ENCODE assay signal across 22 cellular contexts in the genomic region with DNA sequence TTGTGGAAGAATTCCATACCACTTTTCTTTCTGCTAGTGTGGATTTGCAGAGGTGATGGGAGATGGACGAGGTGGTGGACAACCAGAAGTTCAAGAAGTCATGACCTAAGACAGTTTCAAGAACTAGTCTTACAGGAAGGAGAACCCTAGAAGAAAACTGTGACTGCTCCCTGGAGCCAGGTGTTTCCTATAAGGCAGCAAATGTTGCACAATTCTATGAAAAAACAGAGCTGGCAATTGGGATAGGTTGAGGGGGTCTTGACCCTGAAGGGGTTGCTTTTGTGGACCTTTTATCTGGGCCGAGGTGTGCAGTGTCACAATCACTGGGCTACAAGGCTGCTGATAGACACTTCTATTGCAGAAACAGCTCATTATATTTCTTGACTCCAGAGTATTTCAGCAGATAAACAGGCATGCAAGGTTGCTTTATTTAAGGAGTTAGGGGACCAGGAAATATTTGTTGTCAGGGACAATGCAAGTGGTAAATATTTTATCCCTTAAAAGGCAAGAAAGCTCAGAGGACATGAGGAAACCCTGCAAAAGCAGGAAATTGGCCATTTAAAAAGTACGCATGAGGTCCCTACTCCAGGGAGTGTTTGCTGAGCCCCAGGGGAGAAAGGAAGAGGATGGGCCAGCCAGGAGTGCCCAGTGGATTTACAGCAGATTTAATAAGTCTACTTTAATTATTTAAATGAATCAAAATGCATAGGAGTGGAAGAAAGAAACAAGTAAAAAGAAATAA. TPM values are rescaled to one million over a fixed set of nuclear protein-coding genes. Genes with fewer than 3 reads are reported as not detected.
DNase-seq lines count a peak whose midpoint lies in the region; ATAC-seq and TF ChIP-seq lines count a peak whose summit lies in the region.
"Had no signal": no experiment of that assay in that cellular context is flagged by ENCODE, and none has a peak within 500 bp of the region (broad histone marks: within the 10 kb centered on the region; RNA-seq: fewer than 3 reads in every experiment).

No MANE protein-coding gene starts in this region.

- H3K27me3 ChIP-seq in left ventricle myocardium inferior (ENCODE audit: low read depth) = no peaks in the 10 kb centered on the region
- no peaks in the 10 kb centered on the region for H3K27me3 ChIP-seq in right atrium auricular region
- H3K27me3 ChIP-seq in layer of hippocampus (ENCODE audit: control insufficient read depth, insufficient read depth, low read length) = no peaks in the 10 kb centered on the region
- H3K27me3 ChIP-seq in osteoblast (ENCODE audit: insufficient read depth, low read length) = peaks cover 26% of the 10 kb centered on the region
- H3K27me3 ChIP-seq: BE2C, heart left ventricle, transverse colon had no signal

- H3K4me1 ChIP-seq in left ventricle myocardium inferior (peaks cover 41% of the 10 kb centered on the region), right atrium auricular region (peaks cover 0 to 22% of the 10 kb centered on the region in 2 donors), osteoblast (ENCODE audit: insufficient read depth, low read length) (no peaks in the 10 kb centered on the region)
- H3K4me1 ChIP-seq: BE2C had no signal

- H2AFZ ChIP-seq in osteoblast (ENCODE audit: low read length) = no peak overlapping the region

- H3K36me3 ChIP-seq in left ventricle myocardium inferior (no peaks in the 10 kb centered on the region), right atrium auricular region (peaks cover 8% of the 10 kb centered on the region), osteoblast (ENCODE audit: insufficient read depth, low read length) (no peaks in the 10 kb centered on the region)
- H3K36me3 ChIP-seq: BE2C, transverse colon had no signal

- DNase-seq in left ventricle myocardium inferior = no peak
- DNase-seq in right atrium auricular region (ENCODE audit: low spot score) = no peak
- no peak for DNase-seq in activated B cell treated with CpG ODN at 0.5 μM for 24 hours
- DNase-seq in left lobe of liver (ENCODE audit: low spot score) = no peak
- no peak for DNase-seq in osteoblast (ENCODE audit: insufficient read length, low spot score, missing footprints)
- DNase-seq in stimulated activated CD4-positive, alpha-beta T cell treated with anti-CD3 and anti-CD28 coated beads, Interleukin-15, amount 100 ng/mL, for 24 hours = no peak
- DNase-seq: activated CD4-positive, alpha-beta T cell treated with anti-CD3 and anti-CD28 coated beads for 36 hours; activated naive CD4-positive, alpha-beta T cell treated with Interleukin-2 at 50 U/mL for 16 hours; activated T-cell treated with anti-CD3 and anti-CD28 coated beads, Interleukin-2, amount 50 U/mL, for 48 hours; BE2C; dermis blood vessel endothelial cell; heart left ventricle; immature natural killer cell; NCI-H510A; Right ventricle myocardium superior; stimulated activated CD4-positive, alpha-beta T cell treated with anti-CD3 and anti-CD28 coated beads, Interleukin-4, amount 100 ng/mL, for 24 hours; stimulated activated naive CD8-positive, alpha-beta T cell treated with anti-CD3 and anti-CD28 coated beads, Interleukin-15, Interleukin-2, amounts not matched to agents 100 U/mL and 50 U/mL, for 24 hours; SW 1271; transverse colon had no signal

- no peak overlapping the region for H3K4me3 ChIP-seq in left ventricle myocardium inferior
- no peak overlapping the region for H3K4me3 ChIP-seq in right atrium auricular region
- no peak overlapping the region for H3K4me3 ChIP-seq in osteoblast (ENCODE audit: insufficient read depth, low read length)
- H3K4me3 ChIP-seq: heart left ventricle, transverse colon had no signal

- H3K9me3 Mint-ChIP-seq in activated B cell treated with CpG ODN at 0.5 μM for 24 hours = no peaks in the 10 kb centered on the region
- H3K9me3 Mint-ChIP-seq: immature natural killer cell had no signal

- H3K27ac ChIP-seq in left ventricle myocardium inferior (replicated peaks) (peak overlapping the region; percentile 2), right atrium auricular region (no peak overlapping the region), layer of hippocampus (ENCODE audit: low read depth, low read length) (peak overlapping the region; percentile 56), osteoblast (ENCODE audit: low read depth, low read length) (no peak overlapping the region)
- H3K27ac ChIP-seq: heart left ventricle, HL-60, transverse colon had no signal

- CTCF ChIA-PET in activated B cell treated with CpG ODN at 0.5 μM for 24 hours (lab: Charles Lee) = interaction anchor here (2.0 kb wide), 1 partner anchor 14 kb away, joined by 5 read pairs; no protein-coding TSS in a partner anchor

- peaks cover 61% of the 10 kb centered on the region for H3K4me1 Mint-ChIP-seq in activated B cell treated with CpG ODN at 0.5 μM for 24 hours
- H3K4me1 Mint-ChIP-seq: activated CD4-positive, alpha-beta T cell treated with anti-CD3 and anti-CD28 coated beads for 36 hours; immature natural killer cell had no signal

- ATAC-seq in activated B cell treated with CpG ODN at 0.5 μM for 24 hours (ENCODE audit: low read depth) (no peak), left lobe of liver (no peak), HG03439 (IDR thresholded peaks at IDR 0.05; ENCODE audit: unreplicated experiment) (no peak)
- ATAC-seq: activated CD4-positive, alpha-beta T cell treated with anti-CD3 and anti-CD28 coated beads for 36 hours; stimulated activated naive CD8-positive, alpha-beta T cell treated with anti-CD3 and anti-CD28 coated beads, Interleukin-15, Interleukin-2, amounts not matched to agents 100 U/mL and 50 U/mL, for 24 hours had no signal

- TF ChIP-seq CTCF in left ventricle myocardium inferior (IDR thresholded peaks at IDR 0.05; ENCODE audit: borderline replicate concordance) (no peak), right atrium auricular region (IDR thresholded peaks at IDR 0.05) (no peak), activated B cell treated with CpG ODN at 0.5 μM for 24 hours (IDR thresholded peaks at IDR 0.05) (no peak), osteoblast (IDR thresholded peaks at IDR 0.05; ENCODE audit: extremely low read depth, low read depth, low read length) (no peak)

- H3K4me3 Mint-ChIP-seq in activated B cell treated with CpG ODN at 0.5 μM for 24 hours = peak overlapping the region; percentile 30
- H3K4me3 Mint-ChIP-seq: activated CD4-positive, alpha-beta T cell treated with anti-CD3 and anti-CD28 coated beads for 36 hours; immature natural killer cell had no signal

- no peaks in the 10 kb centered on the region for H3K79me2 ChIP-seq in osteoblast (ENCODE audit: insufficient read depth, low read length)

- H3K36me3 Mint-ChIP-seq in activated B cell treated with CpG ODN at 0.5 μM for 24 hours (ENCODE audit: low read depth) = no peaks in the 10 kb centered on the region
- H3K36me3 Mint-ChIP-seq: immature natural killer cell had no signal

- intact Hi-C loops in left ventricle myocardium inferior (cut with micrococcal nuclease) = no loop called here
- intact Hi-C loops in activated B cell treated with CpG ODN at 0.5 μM for 24 hours (cut with micrococcal nuclease) = no loop called here

- POLR2A ChIA-PET in activated B cell treated with CpG ODN at 0.5 μM for 24 hours (lab: Charles Lee) = no interaction called here

- no peak overlapping the region for H3K4me2 ChIP-seq in osteoblast (ENCODE audit: insufficient read depth, low read length)

- H3K9me3 ChIP-seq in left ventricle myocardium inferior (replicated peaks) = no peaks in the 10 kb centered on the region
- H3K9me3 ChIP-seq in right atrium auricular region = no peaks in the 10 kb centered on the region
- no peaks in the 10 kb centered on the region for H3K9me3 ChIP-seq in osteoblast (ENCODE audit: low read depth, low read length)
- H3K9me3 ChIP-seq: BE2C, heart left ventricle, transverse colon had no signal

- no peaks in the 10 kb centered on the region for H4K20me1 ChIP-seq in osteoblast (ENCODE audit: insufficient read depth, low read length)

- peaks cover 2% of the 10 kb centered on the region for H3K27me3 Mint-ChIP-seq in activated B cell treated with CpG ODN at 0.5 μM for 24 hours

- peak overlapping the region; percentile 13 for H3K27ac Mint-ChIP-seq in activated B cell treated with CpG ODN at 0.5 μM for 24 hours
- H3K27ac Mint-ChIP-seq: activated CD4-positive, alpha-beta T cell treated with anti-CD3 and anti-CD28 coated beads for 36 hours; immature natural killer cell had no signal

RNA-seq across cellular contexts. Expression of a gene that starts 22.9 kb away (rescaled TPM):
- total RNA-seq in left ventricle myocardium inferior (38.0 TPM), right atrium auricular region (10 to 100 TPM; 53.3 to 73.2 TPM), activated B cell treated with CpG ODN at 0.5 μM for 24 hours (0.15 and 0.38 TPM in 2 replicates), left lobe of liver (0.58 TPM), osteoblast (1.8 and 3.3 TPM in 2 replicates)
- total RNA-seq: activated CD4-positive, alpha-beta T cell treated with anti-CD3 and anti-CD28 coated beads for 36 hours had no signal

RNA-seq across cellular contexts. Expression of a gene that starts 48.5 kb away (rescaled TPM):
- total RNA-seq in left ventricle myocardium inferior (31.2 TPM), right atrium auricular region (10 to 100 TPM; 39.0 to 43.5 TPM), activated B cell treated with CpG ODN at 0.5 μM for 24 hours (24.5 and 33.3 TPM in 2 replicates), left lobe of liver (11.5 TPM), osteoblast (43.9 and 47.4 TPM in 2 replicates)

Comparison
In these comparisons a context has a peak if more than half of its experiments do, and no peak if none do; other contexts are left out.
1. H3K27ac ChIP-seq: peak in left ventricle myocardium inferior (single experiment) and layer of hippocampus (single experiment); none in right atrium auricular region (0 of 2) and osteoblast (single experiment).